ENCODE assay signal across 28 cellular contexts in the genomic region with DNA sequence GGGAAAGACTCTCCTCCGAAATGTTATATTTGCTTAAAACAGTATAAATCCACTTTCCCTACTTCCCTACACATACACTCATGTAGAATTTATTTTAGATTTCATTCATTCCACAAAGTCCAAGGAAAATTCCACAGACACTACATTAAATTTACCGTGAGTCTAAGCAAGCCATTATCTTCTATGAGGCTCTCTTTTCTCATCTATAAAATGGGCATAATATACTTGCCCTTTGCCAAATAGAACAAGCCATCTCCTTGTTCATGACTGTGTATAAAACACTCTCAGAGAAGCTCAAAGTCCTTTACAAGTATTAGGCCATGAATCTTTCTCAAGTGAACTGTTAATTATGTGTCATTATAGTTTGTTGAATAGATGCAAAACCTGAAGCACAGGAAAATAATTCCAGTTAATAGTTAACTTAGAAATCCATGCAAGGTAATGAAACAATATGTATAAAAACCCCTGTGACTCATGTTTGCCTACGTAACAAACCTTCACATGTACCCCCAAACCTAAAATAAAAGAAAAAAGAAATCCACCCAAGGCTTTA. TPM values are rescaled to one million over a fixed set of nuclear protein-coding genes. Genes with fewer than 3 reads are reported as not detected.
A peak's percentile ranks its signal among the peaks of the same experiment; 100 is the strongest.
DNase-seq lines count a peak whose midpoint lies in the region; ATAC-seq, FAIRE-seq and TF ChIP-seq lines count a peak whose summit lies in the region.
"Had no signal": no experiment of that assay in that cellular context is flagged by ENCODE, and none has a peak within 500 bp of the region (broad histone marks: within the 10 kb centered on the region; RNA-seq: fewer than 3 reads in every experiment).

No MANE protein-coding gene starts in this region.

- H4K20me1 ChIP-seq in Loucy (ENCODE audit: insufficient read depth, low read length, poor library complexity, severe bottlenecking) = peaks cover 81% of the 10 kb centered on the region

- H2AFZ ChIP-seq in Loucy (ENCODE audit: low read length) = no peak overlapping the region
- H2AFZ ChIP-seq: GM23248 had no signal

- intact Hi-C loops in mucosa of descending colon (cut with DNase I, micrococcal nuclease) = no loop called here
- intact Hi-C loops in CD8-positive, alpha-beta T cell (cut with DNase I, micrococcal nuclease) = no loop called here

- no peaks in the 10 kb centered on the region for H3K9me2 ChIP-seq in Loucy (replicated peaks; ENCODE audit: low read depth, low read length)
- H3K9me2 ChIP-seq: SK-N-SH had no signal

- no peak for ATAC-seq in central memory CD8-positive, alpha-beta T cell (replicated peaks; ENCODE audit: extremely low read depth, poor library complexity, severe bottlenecking)
- ATAC-seq in mucosa of descending colon (peak; percentile 75), GM18867 (IDR thresholded peaks at IDR 0.05; ENCODE audit: unreplicated experiment) (no peak)
- ATAC-seq in CD8-positive, alpha-beta T cell = no peak
- ATAC-seq: A549 had no signal

- no peaks in the 10 kb centered on the region for H3K36me3 ChIP-seq in Loucy (ENCODE audit: insufficient read depth, low read length)
- H3K36me3 ChIP-seq in mucosa of descending colon (ENCODE audit: low read depth) = no peaks in the 10 kb centered on the region
- no peaks in the 10 kb centered on the region for H3K36me3 ChIP-seq in CD8-positive, alpha-beta T cell (ENCODE audit: insufficient read depth, low read length)

- H3K79me2 ChIP-seq in Loucy (ENCODE audit: insufficient read depth, low read length) = peaks cover 98% of the 10 kb centered on the region

- CTCF ChIA-PET in CD8-positive, alpha-beta T cell (lab: Charles Lee) = interaction anchor here (1.6 kb wide), 1 partner anchor 9 kb away, joined by 4 read pairs; no protein-coding TSS in a partner anchor

- H3K4me3 ChIP-seq in Loucy (ENCODE audit: low read length, poor library complexity, severe bottlenecking) (no peak overlapping the region), mucosa of descending colon (no peak overlapping the region)
- no peak overlapping the region for H3K4me3 ChIP-seq in CD8-positive, alpha-beta T cell (ENCODE audit: low read depth, low read length)
- H3K4me3 ChIP-seq: A549; BLaER1 treated with 17β-estradiol and CSF1 and Interleukin-3, amounts not matched to agents 10 nM and 100 nM; GM23248 had no signal

- no peaks in the 10 kb centered on the region for H3K36me3 Mint-ChIP-seq in central memory CD8-positive, alpha-beta T cell (ENCODE audit: insufficient read depth)
- H3K36me3 Mint-ChIP-seq in CD8-positive, alpha-beta T cell = no peaks in the 10 kb centered on the region

- DNase-seq in GM18507 (ENCODE audit: extremely low spot score, insufficient read length, low read depth) (no peak), mucosa of descending colon (no peak), NCI-H2227 treated with DMSO at 0.1 percent for 48 hours (lab: John Stamatoyannopoulos, UW) (no peak), NCI-H1105 (lab: John Stamatoyannopoulos, UW) (no peak)
- no peak for DNase-seq in central memory CD8-positive, alpha-beta T cell (ENCODE audit: low spot score in 2 of 2)
- no peak for DNase-seq in CD8-positive, alpha-beta T cell
- DNase-seq: AML-193; Caco-2; CD4-positive, alpha-beta memory T cell; DMS 273 treated with DMSO at 0.1 percent for 48 hours; DMS79; EL; GDM1; GM23248; H7; KBM-7; MM.1S; NCI-H1930; NCI-H2107; NCI-H446; NCI-H526; SK-N-SH; SW 1271 had no signal

- H3K27me3 Mint-ChIP-seq in central memory CD8-positive, alpha-beta T cell = peaks cover 25% of the 10 kb centered on the region
- no peaks in the 10 kb centered on the region for H3K27me3 Mint-ChIP-seq in CD8-positive, alpha-beta T cell (ENCODE audit: low read depth)

- H3K9me3 ChIP-seq in Loucy (ENCODE audit: insufficient read depth, low read depth, low read length) (no peaks in the 10 kb centered on the region), mucosa of descending colon (no peaks in the 10 kb centered on the region)
- H3K9me3 ChIP-seq in CD8-positive, alpha-beta T cell (ENCODE audit: low read length) = no peaks in the 10 kb centered on the region
- H3K9me3 ChIP-seq: A549, Caco-2, SK-N-SH had no signal

- FAIRE-seq in GM18507 (lab: Jason Lieb, UNC) = peak; percentile 35
- FAIRE-seq: A549 had no signal

- POLR2A ChIA-PET in CD8-positive, alpha-beta T cell (lab: Charles Lee) = no interaction called here

- peak overlapping the region; percentile 5 for H3K27ac Mint-ChIP-seq in central memory CD8-positive, alpha-beta T cell (ENCODE audit: low read depth)
- H3K27ac Mint-ChIP-seq in CD8-positive, alpha-beta T cell = no peak overlapping the region
- H3K27ac Mint-ChIP-seq: CD4-positive, alpha-beta memory T cell; T-helper 1 cell treated with Interleukin-12 subunit alpha and Interleukin-12 subunit beta and Interleukin-4 antibody, amounts not matched to agents 30 μg/mL and 1 μg/mL, for 36 hours had no signal

- no peak overlapping the region for H3K27ac ChIP-seq in CD8-positive, alpha-beta T cell (ENCODE audit: low read depth, low read length)
- H3K27ac ChIP-seq: A549, GM23248 had no signal

- no peak overlapping the region for H3K4me3 Mint-ChIP-seq in central memory CD8-positive, alpha-beta T cell
- no peak overlapping the region for H3K4me3 Mint-ChIP-seq in CD8-positive, alpha-beta T cell
- H3K4me3 Mint-ChIP-seq: CD4-positive, alpha-beta memory T cell; T-helper 1 cell treated with Interleukin-12 subunit alpha and Interleukin-12 subunit beta and Interleukin-4 antibody, amounts not matched to agents 30 μg/mL and 1 μg/mL, for 36 hours had no signal

- TF ChIP-seq CTCF in Loucy (conservative IDR thresholded peaks at IDR 0.05; ENCODE audit: low read length) (no peak), mucosa of descending colon (IDR thresholded peaks at IDR 0.05) (no peak)
- no peak for TF ChIP-seq CTCF in CD8-positive, alpha-beta T cell (IDR thresholded peaks at IDR 0.05)

- peaks cover 59% of the 10 kb centered on the region for H3K4me1 ChIP-seq in Loucy (ENCODE audit: insufficient read depth, low read length, poor library complexity, severe bottlenecking)
- no peaks in the 10 kb centered on the region for H3K4me1 ChIP-seq in mucosa of descending colon (ENCODE audit: low read depth)
- H3K4me1 ChIP-seq in CD8-positive, alpha-beta T cell (ENCODE audit: insufficient read depth, low read length) = no peaks in the 10 kb centered on the region
- H3K4me1 ChIP-seq: A549 had no signal

- H3F3A ChIP-seq in Loucy (ENCODE audit: low read depth) = no peaks in the 10 kb centered on the region; the same call in 1 of the 2 replicates

- H3K4me1 Mint-ChIP-seq in central memory CD8-positive, alpha-beta T cell = no peaks in the 10 kb centered on the region
- peaks cover 7% of the 10 kb centered on the region for H3K4me1 Mint-ChIP-seq in CD8-positive, alpha-beta T cell (ENCODE audit: low read depth)

- H3K27me3 ChIP-seq in Loucy (ENCODE audit: insufficient read depth, low read length, poor library complexity, severe bottlenecking) = no peaks in the 10 kb centered on the region
- H3K27me3 ChIP-seq in CD8-positive, alpha-beta T cell (ENCODE audit: insufficient read depth, low read length) = no peaks in the 10 kb centered on the region
- H3K27me3 ChIP-seq: BLaER1 treated with 17β-estradiol and CSF1 and Interleukin-3, amounts not matched to agents 10 nM and 100 nM had no signal

- no peak overlapping the region for H3K9ac ChIP-seq in Loucy (ENCODE audit: low read depth, low read length, poor library complexity, severe bottlenecking)
- H3K9ac ChIP-seq: BLaER1 treated with 17β-estradiol and CSF1 and Interleukin-3, amounts not matched to agents 10 nM and 100 nM; GM23248; SK-N-SH had no signal

- H3K4me2 ChIP-seq in Loucy (ENCODE audit: low read depth, low read length, poor library complexity, severe bottlenecking) = peak overlapping the region; percentile 59
- H3K4me2 ChIP-seq: A549, SK-N-SH had no signal

- no peaks in the 10 kb centered on the region for H3K9me3 Mint-ChIP-seq in central memory CD8-positive, alpha-beta T cell
- H3K9me3 Mint-ChIP-seq in CD8-positive, alpha-beta T cell = no peaks in the 10 kb centered on the region
- H3K9me3 Mint-ChIP-seq: CD4-positive, alpha-beta memory T cell; T-helper 1 cell treated with Interleukin-12 subunit alpha and Interleukin-12 subunit beta and Interleukin-4 antibody, amounts not matched to agents 30 μg/mL and 1 μg/mL, for 36 hours had no signal

RNA-seq across cellular contexts. Expression of gene TEC, which starts 10.7 kb away (rescaled TPM):
- total RNA-seq in mucosa of descending colon = 1 to 10 TPM; 3.4 to 4.0 (median 3.8) TPM
- total RNA-seq in CD8-positive, alpha-beta T cell = 1 to 10 TPM; 1.4 to 1.8 TPM
- total RNA-seq: GM23248 had no signal
